8 cellular contexts compared by ENCODE assay signal in the genomic region with DNA sequence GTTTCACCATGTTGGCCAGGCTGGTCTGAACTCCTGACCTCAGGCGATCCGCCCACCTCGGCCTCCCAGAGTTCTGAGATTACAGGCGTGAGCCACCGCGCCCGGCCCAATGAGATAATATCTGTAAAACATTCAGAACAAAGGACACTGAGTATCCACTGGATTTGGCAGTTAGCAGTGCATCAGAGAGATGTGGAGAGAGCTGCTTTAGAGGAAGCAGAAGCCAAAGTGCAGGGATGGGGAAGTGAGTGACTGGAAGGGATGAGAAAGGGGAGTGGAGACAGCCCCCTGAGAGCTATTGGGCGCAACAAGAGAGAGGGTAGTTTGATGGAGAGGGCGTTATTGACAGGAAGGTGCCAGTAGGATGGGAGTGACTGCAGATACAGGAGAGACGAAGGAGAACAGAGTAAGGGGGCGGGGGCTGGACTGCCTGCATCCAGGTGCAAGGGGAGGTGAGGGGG.
A peak's percentile ranks its signal among the peaks of the same experiment; 100 is the strongest.
DNase-seq lines count a peak whose midpoint lies in the region; ATAC-seq and TF ChIP-seq lines count a peak whose summit lies in the region.

No MANE protein-coding gene starts in this region.

- TF ChIP-seq CTCF in vagina (IDR thresholded peaks at IDR 0.05) = no peak

- TF ChIP-seq POLR2A in vagina (IDR thresholded peaks at IDR 0.05) = no peak

- no peak overlapping the region for H3K27ac Mint-ChIP-seq in stimulated activated naive CD8-positive, alpha-beta T cell treated with anti-CD3 and anti-CD28 coated beads, Interleukin-15, Interleukin-2, amounts not matched to agents 100 ng/mL and 50 ng/mL, for 24 hours

- H3K36me3 ChIP-seq in vagina = no peaks in the 10 kb centered on the region

- DNase-seq in stimulated activated naive CD8-positive, alpha-beta T cell treated with anti-CD3 and anti-CD28 coated beads, Interleukin-15, Interleukin-2, amounts not matched to agents 100 U/mL and 50 U/mL, for 24 hours = no peak
- DNase-seq in NCI-H748 treated with DMSO at 0.1 percent for 48 hours (lab: John Stamatoyannopoulos, UW) = peak; percentile 82
- peak; percentile 16 for DNase-seq in dermis blood vessel endothelial cell
- DNase-seq in vagina (ENCODE audit: extremely low spot score in 2 of 2) = peak; percentile 46 to 52
- DNase-seq in HPDE6-E6E7 (ENCODE audit: extremely low spot score) = no peak

- H3K27me3 Mint-ChIP-seq in stimulated activated naive CD8-positive, alpha-beta T cell treated with anti-CD3 and anti-CD28 coated beads, Interleukin-15, Interleukin-2, amounts not matched to agents 100 ng/mL and 50 ng/mL, for 24 hours = peaks cover 5% of the 10 kb centered on the region

- H3K4me3 ChIP-seq in vagina = no peak overlapping the region

- no peaks in the 10 kb centered on the region for H3K27me3 ChIP-seq in vagina

- no peak overlapping the region for H3K27ac ChIP-seq in vagina

- intact Hi-C loops in vagina (cut with DNase I) = no loop called here

- ATAC-seq in stimulated activated naive CD8-positive, alpha-beta T cell treated with anti-CD3 and anti-CD28 coated beads, Interleukin-15, Interleukin-2, amounts not matched to agents 100 U/mL and 50 U/mL, for 24 hours = no peak
- ATAC-seq in HG02885 (IDR thresholded peaks at IDR 0.05; ENCODE audit: poor library complexity, unreplicated experiment) = no peak
- ATAC-seq in HG03139 (IDR thresholded peaks at IDR 0.05; ENCODE audit: unreplicated experiment) = no peak

- H3K4me1 Mint-ChIP-seq in stimulated activated naive CD8-positive, alpha-beta T cell treated with anti-CD3 and anti-CD28 coated beads, Interleukin-15, Interleukin-2, amounts not matched to agents 100 ng/mL and 50 ng/mL, for 24 hours (ENCODE audit: low read depth) = peaks cover 16% of the 10 kb centered on the region

- H3K36me3 Mint-ChIP-seq in stimulated activated naive CD8-positive, alpha-beta T cell treated with anti-CD3 and anti-CD28 coated beads, Interleukin-15, Interleukin-2, amounts not matched to agents 100 ng/mL and 50 ng/mL, for 24 hours (ENCODE audit: low read depth) = no peaks in the 10 kb centered on the region

- no peaks in the 10 kb centered on the region for H3K9me3 ChIP-seq in vagina

- H3K4me1 ChIP-seq in vagina = peaks cover 10% of the 10 kb centered on the region

- peaks cover 4% of the 10 kb centered on the region for H3K9me3 Mint-ChIP-seq in stimulated activated naive CD8-positive, alpha-beta T cell treated with anti-CD3 and anti-CD28 coated beads, Interleukin-15, Interleukin-2, amounts not matched to agents 100 ng/mL and 50 ng/mL, for 24 hours

- H3K4me3 Mint-ChIP-seq in stimulated activated naive CD8-positive, alpha-beta T cell treated with anti-CD3 and anti-CD28 coated beads, Interleukin-15, Interleukin-2, amounts not matched to agents 100 ng/mL and 50 ng/mL, for 24 hours = peak overlapping the region; percentile 41

Comparison
In these comparisons a context has a peak if more than half of its experiments do, and no peak if none do; other contexts are left out.
1. DNase-seq: peak in NCI-H748 treated with DMSO at 0.1 percent for 48 hours (single experiment), dermis blood vessel endothelial cell (single experiment) and vagina (2 of 2); none in stimulated activated naive CD8-positive, alpha-beta T cell treated with anti-CD3 and anti-CD28 coated beads, Interleukin-15, Interleukin-2, amounts not matched to agents 100 U/mL and 50 U/mL, for 24 hours (single experiment) and HPDE6-E6E7 (single experiment).